Comparison of ENCODE assay signal across 11 cellular contexts in the genomic region with DNA sequence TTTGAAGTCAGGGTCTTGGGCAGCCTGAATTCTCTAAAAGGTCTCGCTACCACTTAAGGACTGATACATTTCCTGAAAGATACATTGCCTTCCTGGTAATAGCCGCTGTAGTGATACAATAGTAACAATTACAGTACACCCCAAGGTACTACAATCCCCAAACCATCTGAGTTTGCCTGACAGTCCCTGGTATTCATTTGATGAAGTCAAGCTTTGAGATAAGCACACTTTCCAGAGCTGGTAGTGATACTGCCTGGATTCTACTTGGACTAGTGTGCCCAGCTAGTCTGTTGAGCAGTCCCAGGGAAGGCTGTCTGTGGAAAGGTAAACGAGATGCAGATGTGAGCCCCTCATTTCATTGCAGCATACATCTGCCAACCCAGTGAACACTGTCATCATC. TPM values are rescaled to one million over a fixed set of nuclear protein-coding genes. Genes with fewer than 3 reads are reported as not detected.
DNase-seq lines count a peak whose midpoint lies in the region; ATAC-seq, FAIRE-seq and TF ChIP-seq lines count a peak whose summit lies in the region.
"Had no signal": no experiment of that assay in that cellular context is flagged by ENCODE, and none has a peak within 500 bp of the region (broad histone marks: within the 10 kb centered on the region; RNA-seq: fewer than 3 reads in every experiment).

No MANE protein-coding gene starts in this region.

- no peaks in the 10 kb centered on the region for H3K9me3 ChIP-seq in BE2C
- H3K9me3 ChIP-seq in endothelial cell of umbilical vein (replicated peaks; ENCODE audit: control insufficient read depth, insufficient read depth, low read length) = no peaks in the 10 kb centered on the region
- no peaks in the 10 kb centered on the region for H3K9me3 ChIP-seq in sigmoid colon
- H3K9me3 ChIP-seq: BLaER1 had no signal

- CTCF ChIA-PET in endothelial cell of umbilical vein (lab: Charles Lee) = interaction anchor here (1.0 to 9.0 kb wide), 6 partner anchors 15 to 68 kb away, joined by 3 to 56 read pairs (median 4); no protein-coding TSS in a partner anchor

- POLR2A ChIA-PET in endothelial cell of umbilical vein (lab: Charles Lee) = interaction anchor here (1.6 kb wide), 1 partner anchor 15 kb away, joined by 4 read pairs; no protein-coding TSS in a partner anchor

- BruUV-seq in endothelial cell of umbilical vein (replicated peaks; lab: Mats Ljungman, UMichigan) = TSS peak; percentile 3

- H3K27ac ChIP-seq in endothelial cell of umbilical vein (ENCODE audit: insufficient read depth, low read depth, low read length) (peak overlapping the region; percentile 95), sigmoid colon (peak overlapping the region in 1 of 4 donors; percentile 19)
- H3K27ac ChIP-seq: BLaER1 had no signal

- 84 to 91% methylated on average over 3 of the region's 3 CpGs for WGBS in sigmoid colon, 2 donors

- H3K4me2 ChIP-seq in endothelial cell of umbilical vein (ENCODE audit: insufficient read depth, low read length) = peak overlapping the region; percentile 90
- H3K4me2 ChIP-seq: BLaER1 had no signal

- H3K79me2 ChIP-seq in endothelial cell of umbilical vein (ENCODE audit: control insufficient read depth, insufficient read depth, low read length) = no peaks in the 10 kb centered on the region

- no peaks in the 10 kb centered on the region for H4K20me1 ChIP-seq in endothelial cell of umbilical vein (replicated peaks; ENCODE audit: control insufficient read depth, extremely low read depth, insufficient read depth, low read length)
- H4K20me1 ChIP-seq: BLaER1 had no signal

- FAIRE-seq in endothelial cell of umbilical vein (lab: Jason Lieb, UNC) = no peak

- H2AFZ ChIP-seq in endothelial cell of umbilical vein (ENCODE audit: low read depth, low read length) = no peak overlapping the region

- ATAC-seq in GM21515 (IDR thresholded peaks at IDR 0.05; ENCODE audit: unreplicated experiment) = peak; percentile 23
- ATAC-seq in HG03196 (IDR thresholded peaks at IDR 0.05; ENCODE audit: unreplicated experiment) = peak; percentile 5
- ATAC-seq in HG03432 (IDR thresholded peaks at IDR 0.05; ENCODE audit: unreplicated experiment) = no peak

- H3K36me3 ChIP-seq in BE2C = no peaks in the 10 kb centered on the region
- no peaks in the 10 kb centered on the region for H3K36me3 ChIP-seq in endothelial cell of umbilical vein (ENCODE audit: control insufficient read depth in 2 of 2, extremely low read depth in 1 of 2, insufficient read depth in 2 of 2, low read length in 2 of 2)
- no peaks in the 10 kb centered on the region for H3K36me3 ChIP-seq in sigmoid colon
- H3K36me3 ChIP-seq: BLaER1 had no signal

- no peak for TF ChIP-seq CTCF in BE2C (IDR thresholded peaks at IDR 0.05; ENCODE audit: low read depth, low read length)
- no peak for TF ChIP-seq CTCF in endothelial cell of umbilical vein (IDR thresholded peaks at IDR 0.05; ENCODE audit: extremely low read depth in 1 of 2, insufficient read depth in 1 of 2, low read depth in 1 of 2, low read length in 2 of 2)
- TF ChIP-seq CTCF in sigmoid colon (IDR thresholded peaks at IDR 0.05) = no peak

- DNase-seq in BE2C = peak; percentile 34
- DNase-seq in endothelial cell of umbilical vein (ENCODE audit: low read depth, low spot score) = no peak
- DNase-seq in sigmoid colon = no peak
- no peak for DNase-seq in germinal center (ENCODE audit: low spot score)
- DNase-seq in cerebellar nuclear complex (lab: John Stamatoyannopoulos, UW) = no peak
- DNase-seq: SHP77 treated with DMSO at 0.1 percent for 48 hours had no signal

- dilution Hi-C loops in endothelial cell of umbilical vein (cut with MboI; ENCODE audit: extremely low pct_ligation_motif_present, low sequenced_read_pairs) = no loop called here

- H3K27me3 ChIP-seq in BE2C (no peaks in the 10 kb centered on the region), endothelial cell of umbilical vein (ENCODE audit: control insufficient read depth in 2 of 2, insufficient read depth in 2 of 2, low read length in 2 of 2) (no peaks in the 10 kb centered on the region), sigmoid colon (no peaks in the 10 kb centered on the region)
- H3K27me3 ChIP-seq: BLaER1 had no signal

- no peak overlapping the region for H3K4me3 ChIP-seq in BE2C (ENCODE audit: low read depth, low read length)
- H3K4me3 ChIP-seq in endothelial cell of umbilical vein (replicated peaks in 1 of 3; ENCODE audit: insufficient read depth in 1 of 3, low read depth in 1 of 3, low read length in 3 of 3) = peak overlapping the region in 1 of 3 experiments; percentile 41
- no peak overlapping the region for H3K4me3 ChIP-seq in sigmoid colon
- H3K4me3 ChIP-seq: BLaER1 had no signal

- peaks cover 39% of the 10 kb centered on the region for H3K4me1 ChIP-seq in BE2C
- peaks cover 85% of the 10 kb centered on the region for H3K4me1 ChIP-seq in endothelial cell of umbilical vein (ENCODE audit: control insufficient read depth, extremely low read depth, insufficient read depth, low read length)
- peaks cover 0 to 28% (median 13%) of the 10 kb centered on the region in 4 donors for H3K4me1 ChIP-seq in sigmoid colon

- intact Hi-C loops in endothelial cell of umbilical vein (cut with micrococcal nuclease) = loop anchor here (1.0 kb wide), 1 partner anchor 14 kb away; no protein-coding TSS in a partner anchor
- intact Hi-C loops in sigmoid colon (cut with DNase I) = no loop called here

- no peak for TF ChIP-seq EP300 in sigmoid colon (IDR thresholded peaks at IDR 0.05)

- TF ChIP-seq POLR2A in endothelial cell of umbilical vein (IDR thresholded peaks at IDR 0.05; ENCODE audit: low read depth, low read length) (peak; percentile 44), sigmoid colon (IDR thresholded peaks at IDR 0.05) (no peak)

- no peaks in the 10 kb centered on the region for H3K9me1 ChIP-seq in endothelial cell of umbilical vein (replicated peaks; ENCODE audit: control insufficient read depth, extremely low read depth, insufficient read depth, low read length)

- peak overlapping the region; percentile 68 for H3K9ac ChIP-seq in endothelial cell of umbilical vein (replicated peaks; ENCODE audit: extremely low read depth, insufficient read depth, low read length)
- H3K9ac ChIP-seq: BLaER1 had no signal

TF ChIP-seq in endothelial cell of umbilical vein, 7 proteins besides CTCF, POLR2A, EP300 and RAD21:
- no peak for TF ChIP-seq EZH2 (IDR thresholded peaks at IDR 0.05; ENCODE audit: borderline replicate concordance, low read depth, low read length, severe bottlenecking)
- TF ChIP-seq JUN (IDR thresholded peaks at IDR 0.05; ENCODE audit: borderline replicate concordance, insufficient read depth, insufficient read length, low read depth) = no peak
- TF ChIP-seq, protein P1, sequence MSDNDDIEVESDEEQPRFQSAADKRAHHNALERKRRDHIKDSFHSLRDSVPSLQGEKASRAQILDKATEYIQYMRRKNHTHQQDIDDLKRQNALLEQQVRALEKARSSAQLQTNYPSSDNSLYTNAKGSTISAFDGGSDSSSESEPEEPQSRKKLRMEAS (IDR thresholded peaks at IDR 0.05; ENCODE audit: insufficient read depth, insufficient read length) = no peak
- no peak for TF ChIP-seq FOS (IDR thresholded peaks at IDR 0.05; ENCODE audit: borderline replicate concordance, insufficient read depth, low read length)
- TF ChIP-seq POLR2AphosphoS5 (IDR thresholded peaks at IDR 0.05; ENCODE audit: insufficient read depth, low read depth, low read length) = peak; percentile 0
- TF ChIP-seq GATA2 (IDR thresholded peaks at IDR 0.05; ENCODE audit: insufficient read depth, insufficient read length, low read depth, low read length) = peak; percentile 3
- TF ChIP-seq MYC (IDR thresholded peaks at IDR 0.05; ENCODE audit: low read depth, low read length) = no peak
TF ChIP-seq in endothelial cell of umbilical vein: peak in this region for 2.

RNA-seq across cellular contexts. Expression of a gene that starts 24.4 kb away (rescaled TPM):
- not detected for polyA plus RNA-seq in BE2C (2012; ENCODE audit: insufficient read depth, insufficient read length, low read depth)
- not detected in 2 replicates for total RNA-seq in endothelial cell of umbilical vein
- 0.03 and 0.05 TPM in 2 replicates for polyA plus RNA-seq in endothelial cell of umbilical vein
- polyA plus RNA-seq in endothelial cell of umbilical vein (2011; cell fraction: cytosol; rRNA removed) = 0.03 and 0.04 TPM in 2 replicates
- 0.11 and 0.13 TPM in 2 replicates for polyA plus RNA-seq in endothelial cell of umbilical vein (2011; cell fraction: nucleus; rRNA removed)
- polyA plus RNA-seq in endothelial cell of umbilical vein (2012) = 0.05 TPM in 2 replicates
- polyA minus RNA-seq in endothelial cell of umbilical vein = not detected in 2 replicates
- polyA minus RNA-seq in endothelial cell of umbilical vein (2011; cell fraction: cytosol; rRNA and poly(A)+ RNA removed) = not detected
- polyA minus RNA-seq in endothelial cell of umbilical vein (2011; cell fraction: nucleus; rRNA and poly(A)+ RNA removed) = 0.14 TPM in 1 of 2 replicates, not detected in the other
- not detected for total RNA-seq in sigmoid colon
- polyA plus RNA-seq in sigmoid colon = 1 to 10 TPM; 1.8 to 5.1 (median 2.5) TPM
- total RNA-seq: neural crest cell had no signal
